7 cellular contexts compared by ENCODE assay signal in the genomic region with DNA sequence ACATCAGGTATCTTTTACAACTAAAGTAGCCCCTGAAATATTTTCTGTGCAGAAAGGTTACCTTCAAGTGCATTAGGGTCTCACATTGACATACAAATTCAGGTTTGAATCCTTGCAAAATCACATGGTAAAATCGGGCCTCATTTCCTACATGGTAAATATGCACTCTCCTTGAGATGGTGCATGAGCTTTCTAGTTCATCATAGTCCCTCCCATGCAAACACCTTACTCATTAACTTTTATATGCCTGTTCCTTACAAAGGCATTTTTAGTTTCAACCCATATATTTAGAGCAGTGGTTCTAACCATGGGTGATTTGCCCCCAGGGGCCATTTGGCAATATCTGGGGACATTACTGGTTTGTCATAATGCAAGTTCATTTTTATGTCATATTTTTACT.
"Had no signal": no experiment of that assay in that cellular context is flagged by ENCODE, and none has a peak within 500 bp of the region (broad histone marks: within the 10 kb centered on the region; RNA-seq: fewer than 3 reads in every experiment).

No MANE protein-coding gene starts in this region.

- H3K27ac Mint-ChIP-seq: GM23338 had no signal

- DNase-seq: H9, HCEC 1CT, IMR-90 had no signal

- ATAC-seq: GM23338 had no signal

- H3K4me3 Mint-ChIP-seq: GM23338, H9 had no signal

- FAIRE-seq: H1, H54, HTR-8/SVneo had no signal

- H3K9me3 Mint-ChIP-seq: GM23338, H9 had no signal

- H3K4me3 ChIP-seq: GM23338 had no signal
